In the genomic region with DNA sequence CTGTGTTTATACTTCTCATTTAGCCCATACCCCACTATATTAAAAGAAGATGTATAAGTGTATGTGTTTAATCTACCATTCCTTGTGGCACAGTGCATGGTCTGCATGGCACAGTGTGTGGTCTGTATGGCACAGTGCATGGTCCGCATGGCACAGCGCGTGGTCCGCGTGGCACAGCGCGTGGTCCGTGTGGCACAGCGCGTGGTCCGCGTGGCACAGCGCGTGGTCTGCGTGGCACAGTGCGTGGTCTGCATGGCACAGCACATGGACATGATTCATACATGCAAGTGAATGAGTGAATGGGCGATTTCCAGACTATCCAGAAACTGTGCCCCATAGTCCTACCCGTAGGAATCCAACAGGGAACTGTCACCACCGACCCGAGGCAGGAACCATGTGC, we compare ENCODE assay signal across 2 cellular contexts.
TF ChIP-seq lines count a peak whose summit lies in the region.

No MANE protein-coding gene starts in this region.

TF ChIP-seq in GM12878, 131 proteins besides CTCF, POLR2A, EP300 and RAD21:
- TF ChIP-seq BMI1 (IDR thresholded peaks at IDR 0.05; ENCODE audit: borderline replicate concordance) = no peak
- 0 out of 2 replicates have a peak, but pooled peaks have one; percentile 17 for TF ChIP-seq PAX5 (IDR thresholded peaks at IDR 0.05; ENCODE audit: borderline replicate concordance, low read depth, low read length)

TF ChIP-seq in H1, 55 proteins besides CTCF, POLR2A, EP300 and RAD21:
- TF ChIP-seq ZNF274 (IDR thresholded peaks at IDR 0.05; ENCODE audit: borderline replicate concordance, extremely low read depth, low read length) (no peak), EGR1 (IDR thresholded peaks at IDR 0.05; ENCODE audit: borderline replicate concordance, low read depth, low read length) (peak; percentile 51; the same call in 1 of the 2 replicates), BACH1 (IDR thresholded peaks at IDR 0.05; ENCODE audit: low read length) (no peak), CREB1 (IDR thresholded peaks at IDR 0.05) (no peak), TCF12 (IDR thresholded peaks at IDR 0.05; ENCODE audit: low read depth, low read length) (no peak), TBP (IDR thresholded peaks at IDR 0.05; ENCODE audit: low read depth, low read length) (no peak), CBX8 (IDR thresholded peaks at IDR 0.05; ENCODE audit: borderline replicate concordance, low read depth, low read length) (no peak)
- TF ChIP-seq, protein P1, sequence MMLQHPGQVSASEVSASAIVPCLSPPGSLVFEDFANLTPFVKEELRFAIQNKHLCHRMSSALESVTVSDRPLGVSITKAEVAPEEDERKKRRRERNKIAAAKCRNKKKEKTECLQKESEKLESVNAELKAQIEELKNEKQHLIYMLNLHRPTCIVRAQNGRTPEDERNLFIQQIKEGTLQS (IDR thresholded peaks at IDR 0.05; ENCODE audit: insufficient read depth, low read depth, low read length) = no peak
